1 cellular context compared by ENCODE assay signal in genomic region chr12:9647825-9648700, GRCh38.
TF ChIP-seq lines count a peak whose summit lies in the region.

No MANE protein-coding gene starts in this region.

TF ChIP-seq in HepG2, 621 proteins besides CTCF, POLR2A, EP300 and RAD21 (continued from another document and continues in another):
- TF ChIP-seq, protein P1, sequence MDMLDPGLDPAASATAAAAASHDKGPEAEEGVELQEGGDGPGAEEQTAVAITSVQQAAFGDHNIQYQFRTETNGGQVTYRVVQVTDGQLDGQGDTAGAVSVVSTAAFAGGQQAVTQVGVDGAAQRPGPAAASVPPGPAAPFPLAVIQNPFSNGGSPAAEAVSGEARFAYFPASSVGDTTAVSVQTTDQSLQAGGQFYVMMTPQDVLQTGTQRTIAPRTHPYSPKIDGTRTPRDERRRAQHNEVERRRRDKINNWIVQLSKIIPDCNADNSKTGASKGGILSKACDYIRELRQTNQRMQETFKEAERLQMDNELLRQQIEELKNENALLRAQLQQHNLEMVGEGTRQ (IDR thresholded peaks at IDR 0.05; ENCODE audit: low read depth, low read length), result no peak
- TF ChIP-seq, protein P1 (CRISPR knock-in tag; IDR thresholded peaks at IDR 0.05; ENCODE audit: borderline replicate concordance), result no peak; the same call in 1 of the 2 replicates
- TF ChIP-seq LCORL (IDR thresholded peaks at IDR 0.05), result no peak
- TF ChIP-seq LCORL (CRISPR knock-in tag; IDR thresholded peaks at IDR 0.05), result peak; percentile 49
- TF ChIP-seq, protein P2, sequence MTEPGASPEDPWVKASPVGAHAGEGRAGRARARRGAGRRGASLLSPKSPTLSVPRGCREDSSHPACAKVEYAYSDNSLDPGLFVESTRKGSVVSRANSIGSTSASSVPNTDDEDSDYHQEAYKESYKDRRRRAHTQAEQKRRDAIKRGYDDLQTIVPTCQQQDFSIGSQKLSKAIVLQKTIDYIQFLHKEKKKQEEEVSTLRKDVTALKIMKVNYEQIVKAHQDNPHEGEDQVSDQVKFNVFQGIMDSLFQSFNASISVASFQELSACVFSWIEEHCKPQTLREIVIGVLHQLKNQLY (CRISPR knock-in tag; IDR thresholded peaks at IDR 0.05), result no peak
- TF ChIP-seq ZMAT3 (CRISPR knock-in tag; conservative IDR thresholded peaks at IDR 0.05), result peak; percentile 56; the same call in 1 of the 2 replicates
- no peak for TF ChIP-seq ZNF124 (CRISPR knock-in tag; IDR thresholded peaks at IDR 0.05)
- TF ChIP-seq DNMT3B (CRISPR knock-in tag; conservative IDR thresholded peaks at IDR 0.05), result no peak
- TF ChIP-seq TOPORS (CRISPR knock-in tag; IDR thresholded peaks at IDR 0.05), result 0 out of 2 replicates have a peak, but pooled peaks have one; percentile 51
- TF ChIP-seq MAFK (conservative IDR thresholded peaks at IDR 0.05 in 1 of 2, IDR thresholded peaks at IDR 0.05 in 1 of 2; ENCODE audit: low read length in 2 of 2), result no peak
- TF ChIP-seq, protein P3, sequence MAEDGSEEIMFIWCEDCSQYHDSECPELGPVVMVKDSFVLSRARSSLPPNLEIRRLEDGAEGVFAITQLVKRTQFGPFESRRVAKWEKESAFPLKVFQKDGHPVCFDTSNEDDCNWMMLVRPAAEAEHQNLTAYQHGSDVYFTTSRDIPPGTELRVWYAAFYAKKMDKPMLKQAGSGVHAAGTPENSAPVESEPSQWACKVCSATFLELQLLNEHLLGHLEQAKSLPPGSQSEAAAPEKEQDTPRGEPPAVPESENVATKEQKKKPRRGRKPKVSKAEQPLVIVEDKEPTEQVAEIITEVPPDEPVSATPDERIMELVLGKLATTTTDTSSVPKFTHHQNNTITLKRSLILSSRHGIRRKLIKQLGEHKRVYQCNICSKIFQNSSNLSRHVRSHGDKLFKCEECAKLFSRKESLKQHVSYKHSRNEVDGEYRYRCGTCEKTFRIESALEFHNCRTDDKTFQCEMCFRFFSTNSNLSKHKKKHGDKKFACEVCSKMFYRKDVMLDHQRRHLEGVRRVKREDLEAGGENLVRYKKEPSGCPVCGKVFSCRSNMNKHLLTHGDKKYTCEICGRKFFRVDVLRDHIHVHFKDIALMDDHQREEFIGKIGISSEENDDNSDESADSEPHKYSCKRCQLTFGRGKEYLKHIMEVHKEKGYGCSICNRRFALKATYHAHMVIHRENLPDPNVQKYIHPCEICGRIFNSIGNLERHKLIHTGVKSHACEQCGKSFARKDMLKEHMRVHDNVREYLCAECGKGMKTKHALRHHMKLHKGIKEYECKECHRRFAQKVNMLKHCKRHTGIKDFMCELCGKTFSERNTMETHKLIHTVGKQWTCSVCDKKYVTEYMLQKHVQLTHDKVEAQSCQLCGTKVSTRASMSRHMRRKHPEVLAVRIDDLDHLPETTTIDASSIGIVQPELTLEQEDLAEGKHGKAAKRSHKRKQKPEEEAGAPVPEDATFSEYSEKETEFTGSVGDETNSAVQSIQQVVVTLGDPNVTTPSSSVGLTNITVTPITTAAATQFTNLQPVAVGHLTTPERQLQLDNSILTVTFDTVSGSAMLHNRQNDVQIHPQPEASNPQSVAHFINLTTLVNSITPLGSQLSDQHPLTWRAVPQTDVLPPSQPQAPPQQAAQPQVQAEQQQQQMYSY (CRISPR knock-in tag; IDR thresholded peaks at IDR 0.05), result no peak
- no peak for TF ChIP-seq ZBED4 (CRISPR knock-in tag; IDR thresholded peaks at IDR 0.05; ENCODE audit: borderline replicate concordance)
- TF ChIP-seq ZNF513 (CRISPR knock-in tag; conservative IDR thresholded peaks at IDR 0.05), result no peak
- TF ChIP-seq ZNF639 (CRISPR knock-in tag; conservative IDR thresholded peaks at IDR 0.05), result peak; percentile 59; the same call in 1 of the 2 replicates
- TF ChIP-seq ZNF263 (CRISPR knock-in tag; IDR thresholded peaks at IDR 0.05), result peak; percentile 33; the same call in 1 of the 2 replicates
- no peak for TF ChIP-seq ZNF652 (CRISPR knock-in tag; IDR thresholded peaks at IDR 0.05; ENCODE audit: borderline replicate concordance, low read depth)
- TF ChIP-seq HDAC1 (CRISPR knock-in tag; IDR thresholded peaks at IDR 0.05), result peak; percentile 85
- peak; percentile 77 for TF ChIP-seq SIN3B (IDR thresholded peaks at IDR 0.05; ENCODE audit: low read length)
- peak; percentile 83; the same call in 1 of the 2 replicates for TF ChIP-seq SPEN (CRISPR knock-in tag; IDR thresholded peaks at IDR 0.05; ENCODE audit: low read depth)
- TF ChIP-seq GFI1 (CRISPR knock-in tag; IDR thresholded peaks at IDR 0.05; ENCODE audit: borderline replicate concordance), result peak; percentile 45; the same call in 1 of the 2 replicates
- peak; percentile 48; the same call in 1 of the 2 replicates for TF ChIP-seq KDM5A (IDR thresholded peaks at IDR 0.05; ENCODE audit: borderline replicate concordance, low read length)
- TF ChIP-seq, protein P4, sequence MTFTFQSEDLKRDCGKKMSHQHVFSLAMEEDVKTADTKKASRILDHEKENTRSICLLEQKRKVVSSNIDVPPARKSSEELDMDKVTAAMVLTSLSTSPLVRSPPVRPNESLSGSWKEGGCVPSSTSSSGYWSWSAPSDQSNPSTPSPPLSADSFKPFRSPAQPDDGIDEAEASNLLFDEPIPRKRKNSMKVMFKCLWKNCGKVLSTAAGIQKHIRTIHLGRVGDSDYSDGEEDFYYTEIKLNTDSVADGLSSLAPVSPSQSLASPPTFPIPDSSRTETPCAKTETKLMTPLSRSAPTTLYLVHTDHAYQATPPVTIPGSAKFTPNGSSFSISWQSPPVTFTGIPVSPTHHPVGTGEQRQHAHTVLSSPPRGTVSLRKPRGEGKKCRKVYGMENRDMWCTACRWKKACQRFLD (CRISPR knock-in tag; IDR thresholded peaks at IDR 0.05; ENCODE audit: borderline replicate concordance), result no peak
- peak; percentile 36; the same call in 1 of the 2 replicates for TF ChIP-seq ZNF747 (CRISPR knock-in tag; IDR thresholded peaks at IDR 0.05; ENCODE audit: borderline replicate concordance)
- TF ChIP-seq KDM4B (CRISPR knock-in tag; IDR thresholded peaks at IDR 0.05), result 0 out of 2 replicates have a peak, but pooled peaks have one; percentile 73
- TF ChIP-seq, protein P5, sequence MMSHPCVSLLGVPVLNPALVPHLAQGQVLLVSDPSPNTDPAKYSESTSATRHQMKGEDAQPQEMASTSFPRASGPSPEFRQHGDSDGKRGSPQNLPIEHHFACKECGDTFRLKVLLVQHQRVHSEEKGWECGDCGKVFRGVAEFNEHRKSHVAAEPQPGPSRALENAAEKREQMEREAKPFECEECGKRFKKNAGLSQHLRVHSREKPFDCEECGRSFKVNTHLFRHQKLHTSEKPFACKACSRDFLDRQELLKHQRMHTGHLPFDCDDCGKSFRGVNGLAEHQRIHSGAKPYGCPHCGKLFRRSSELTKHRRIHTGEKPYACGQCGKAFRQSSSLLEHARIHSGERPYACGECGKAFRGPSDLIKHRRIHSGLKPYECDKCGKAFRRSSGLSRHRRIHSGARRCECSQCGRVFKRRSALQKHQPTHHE (CRISPR knock-in tag; IDR thresholded peaks at IDR 0.05; ENCODE audit: borderline replicate concordance), result peak; percentile 64
- 0 out of 2 replicates have a peak, but pooled peaks have one; percentile 32 for TF ChIP-seq ZNF580 (CRISPR knock-in tag; IDR thresholded peaks at IDR 0.05; ENCODE audit: borderline replicate concordance, low read depth)
- 0 out of 2 replicates have a peak, but pooled peaks have one; percentile 40 for TF ChIP-seq ZNF138 (CRISPR knock-in tag; IDR thresholded peaks at IDR 0.05; ENCODE audit: low read depth)
- TF ChIP-seq ZNF576 (CRISPR knock-in tag; IDR thresholded peaks at IDR 0.05), result 0 out of 2 replicates have a peak, but pooled peaks have one; percentile 22
- TF ChIP-seq ZNF776 (CRISPR knock-in tag; IDR thresholded peaks at IDR 0.05), result 0 out of 2 replicates have a peak, but pooled peaks have one; percentile 73
- TF ChIP-seq TARDBP (CRISPR knock-in tag; IDR thresholded peaks at IDR 0.05), result 0 out of 2 replicates have a peak, but pooled peaks have one; percentile 32
- peak; percentile 69 for TF ChIP-seq POLR2AphosphoS5 (IDR thresholded peaks at IDR 0.05; ENCODE audit: low read depth, low read length)
- TF ChIP-seq ERF (CRISPR knock-in tag; IDR thresholded peaks at IDR 0.05), result peak; percentile 23; the same call in 1 of the 2 replicates
- 0 out of 2 replicates have a peak, but pooled peaks have one; percentile 18 for TF ChIP-seq ZNF556 (CRISPR knock-in tag; IDR thresholded peaks at IDR 0.05; ENCODE audit: borderline replicate concordance)
- TF ChIP-seq ZNF773 (CRISPR knock-in tag; IDR thresholded peaks at IDR 0.05; ENCODE audit: borderline replicate concordance), result no peak
- TF ChIP-seq, protein P6, sequence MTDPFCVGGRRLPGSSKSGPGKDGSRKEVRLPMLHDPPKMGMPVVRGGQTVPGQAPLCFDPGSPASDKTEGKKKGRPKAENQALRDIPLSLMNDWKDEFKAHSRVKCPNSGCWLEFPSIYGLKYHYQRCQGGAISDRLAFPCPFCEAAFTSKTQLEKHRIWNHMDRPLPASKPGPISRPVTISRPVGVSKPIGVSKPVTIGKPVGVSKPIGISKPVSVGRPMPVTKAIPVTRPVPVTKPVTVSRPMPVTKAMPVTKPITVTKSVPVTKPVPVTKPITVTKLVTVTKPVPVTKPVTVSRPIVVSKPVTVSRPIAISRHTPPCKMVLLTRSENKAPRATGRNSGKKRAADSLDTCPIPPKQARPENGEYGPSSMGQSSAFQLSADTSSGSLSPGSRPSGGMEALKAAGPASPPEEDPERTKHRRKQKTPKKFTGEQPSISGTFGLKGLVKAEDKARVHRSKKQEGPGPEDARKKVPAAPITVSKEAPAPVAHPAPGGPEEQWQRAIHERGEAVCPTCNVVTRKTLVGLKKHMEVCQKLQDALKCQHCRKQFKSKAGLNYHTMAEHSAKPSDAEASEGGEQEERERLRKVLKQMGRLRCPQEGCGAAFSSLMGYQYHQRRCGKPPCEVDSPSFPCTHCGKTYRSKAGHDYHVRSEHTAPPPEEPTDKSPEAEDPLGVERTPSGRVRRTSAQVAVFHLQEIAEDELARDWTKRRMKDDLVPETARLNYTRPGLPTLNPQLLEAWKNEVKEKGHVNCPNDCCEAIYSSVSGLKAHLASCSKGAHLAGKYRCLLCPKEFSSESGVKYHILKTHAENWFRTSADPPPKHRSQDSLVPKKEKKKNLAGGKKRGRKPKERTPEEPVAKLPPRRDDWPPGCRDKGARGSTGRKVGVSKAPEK (CRISPR knock-in tag; IDR thresholded peaks at IDR 0.05; ENCODE audit: borderline replicate concordance), result no peak
- TF ChIP-seq ZNF788 (CRISPR knock-in tag; IDR thresholded peaks at IDR 0.05; ENCODE audit: borderline replicate concordance), result peak; percentile 63; the same call in 1 of the 2 replicates
